In genomic region chr7:69743436-69743835, GRCh38 we compare ENCODE assay signal across 2 cellular contexts.
TF ChIP-seq lines count a peak whose summit lies in the region.

No MANE protein-coding gene starts in this region.

TF ChIP-seq in SK-N-SH treated with all-trans-retinoic acid at 6 μM for 48 hours, 23 proteins besides CTCF, POLR2A, EP300 and RAD21:
- TF ChIP-seq, protein P1, sequence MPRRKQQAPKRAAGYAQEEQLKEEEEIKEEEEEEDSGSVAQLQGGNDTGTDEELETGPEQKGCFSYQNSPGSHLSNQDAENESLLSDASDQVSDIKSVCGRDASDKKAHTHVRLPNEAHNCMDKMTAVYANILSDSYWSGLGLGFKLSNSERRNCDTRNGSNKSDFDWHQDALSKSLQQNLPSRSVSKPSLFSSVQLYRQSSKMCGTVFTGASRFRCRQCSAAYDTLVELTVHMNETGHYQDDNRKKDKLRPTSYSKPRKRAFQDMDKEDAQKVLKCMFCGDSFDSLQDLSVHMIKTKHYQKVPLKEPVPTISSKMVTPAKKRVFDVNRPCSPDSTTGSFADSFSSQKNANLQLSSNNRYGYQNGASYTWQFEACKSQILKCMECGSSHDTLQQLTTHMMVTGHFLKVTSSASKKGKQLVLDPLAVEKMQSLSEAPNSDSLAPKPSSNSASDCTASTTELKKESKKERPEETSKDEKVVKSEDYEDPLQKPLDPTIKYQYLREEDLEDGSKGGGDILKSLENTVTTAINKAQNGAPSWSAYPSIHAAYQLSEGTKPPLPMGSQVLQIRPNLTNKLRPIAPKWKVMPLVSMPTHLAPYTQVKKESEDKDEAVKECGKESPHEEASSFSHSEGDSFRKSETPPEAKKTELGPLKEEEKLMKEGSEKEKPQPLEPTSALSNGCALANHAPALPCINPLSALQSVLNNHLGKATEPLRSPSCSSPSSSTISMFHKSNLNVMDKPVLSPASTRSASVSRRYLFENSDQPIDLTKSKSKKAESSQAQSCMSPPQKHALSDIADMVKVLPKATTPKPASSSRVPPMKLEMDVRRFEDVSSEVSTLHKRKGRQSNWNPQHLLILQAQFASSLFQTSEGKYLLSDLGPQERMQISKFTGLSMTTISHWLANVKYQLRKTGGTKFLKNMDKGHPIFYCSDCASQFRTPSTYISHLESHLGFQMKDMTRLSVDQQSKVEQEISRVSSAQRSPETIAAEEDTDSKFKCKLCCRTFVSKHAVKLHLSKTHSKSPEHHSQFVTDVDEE (CRISPR knock-in tag; IDR thresholded peaks at IDR 0.05), result no peak
- no peak for TF ChIP-seq SNAI2 (CRISPR knock-in tag; IDR thresholded peaks at IDR 0.05)
- no peak for TF ChIP-seq ISL1 (CRISPR knock-in tag; IDR thresholded peaks at IDR 0.05)
- no peak for TF ChIP-seq OSR1 (CRISPR knock-in tag; IDR thresholded peaks at IDR 0.05)
- TF ChIP-seq ARNTL (CRISPR knock-in tag; IDR thresholded peaks at IDR 0.05; ENCODE audit: borderline replicate concordance, low read depth), result no peak

TF ChIP-seq in HEK293, 187 proteins besides CTCF, POLR2A, EP300 and RAD21 (continued from another document):
- TF ChIP-seq ZFHX2 (tag by site-specific recombination; conservative IDR thresholded peaks at IDR 0.05), result no peak
